In the genomic region with DNA sequence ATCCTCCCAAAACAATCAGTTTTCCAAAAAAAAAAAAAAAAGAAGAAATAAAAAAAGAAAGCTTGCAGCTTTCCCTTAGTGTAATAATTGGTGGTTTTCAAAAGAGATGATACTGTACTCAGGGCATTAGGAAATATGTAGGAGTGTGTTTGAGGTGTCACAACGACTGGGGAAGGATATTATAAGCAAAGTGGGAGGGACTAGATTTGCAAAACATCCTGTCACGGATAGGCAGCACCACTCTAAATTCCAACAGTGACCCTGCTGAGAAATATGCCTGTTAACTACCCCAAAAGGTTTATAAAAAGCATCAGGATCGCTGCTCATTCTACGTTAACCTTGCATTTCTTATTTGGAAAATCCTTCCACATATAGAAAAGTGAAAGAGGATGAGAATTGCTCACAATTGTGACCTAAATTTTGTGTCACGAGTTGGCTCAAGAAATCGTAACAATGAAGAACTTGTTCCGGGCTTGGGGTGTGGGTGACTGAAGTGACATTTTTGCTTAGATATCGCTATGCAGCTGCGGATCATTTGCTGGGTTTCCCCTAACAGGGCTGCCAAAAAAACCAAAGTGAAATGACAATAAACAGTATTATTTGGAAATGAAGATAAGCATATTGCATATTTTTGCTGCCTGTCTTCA, we compare ENCODE assay signal across 10 cellular contexts. TPM values are rescaled to one million over a fixed set of nuclear protein-coding genes. Genes with fewer than 3 reads are reported as not detected.
DNase-seq lines count a peak whose midpoint lies in the region; ATAC-seq, FAIRE-seq and TF ChIP-seq lines count a peak whose summit lies in the region.
"Had no signal": no experiment of that assay in that cellular context is flagged by ENCODE, and none has a peak within 500 bp of the region (broad histone marks: within the 10 kb centered on the region; RNA-seq: fewer than 3 reads in every experiment).

No MANE protein-coding gene starts in this region.

- peak overlapping the region; percentile 72 for H3K4me3 ChIP-seq in adipocyte (ENCODE audit: low read length)
- H3K4me3 ChIP-seq in thoracic aorta: peak overlapping the region; percentile 49

- DNase-seq in activated T-cell treated with anti-CD3 and anti-CD28 coated beads, Interleukin-2, amount 50 U/mL, for 4 hours: no peak
- DNase-seq in activated T-cell treated with anti-CD3 and anti-CD28 coated beads for 4 hours (no peak), adipocyte (ENCODE audit: low read depth) (no peak), inferior parietal cortex (ENCODE audit: extremely low spot score) (peak; percentile 61), thoracic aorta (ENCODE audit: low spot score) (no peak), NCI-H748 treated with DMSO at 0.1 percent for 48 hours (lab: John Stamatoyannopoulos, UW) (no peak), DMS 273 (lab: John Stamatoyannopoulos, UW; ENCODE audit: unreplicated experiment) (no peak), urothelium cell line (ENCODE audit: low spot score) (no peak)
- DNase-seq: left colon had no signal

- H3K27me3 ChIP-seq in adipocyte (replicated peaks; ENCODE audit: control insufficient read depth, insufficient read depth, low read length): no peaks in the 10 kb centered on the region
- H3K27me3 ChIP-seq in thoracic aorta (replicated peaks; ENCODE audit: insufficient read depth): no peaks in the 10 kb centered on the region

- H3K4me1 ChIP-seq in adipocyte (ENCODE audit: control insufficient read depth, insufficient read depth, low read length) (peaks cover 68% of the 10 kb centered on the region), thoracic aorta (ENCODE audit: control insufficient read depth in 1 of 2, low read depth in 2 of 2) (peaks cover 49 to 81% of the 10 kb centered on the region in 2 donors)

- no peaks in the 10 kb centered on the region for H3K9me3 Mint-ChIP-seq in activated T-cell treated with anti-CD3 and anti-CD28 coated beads, Interleukin-2, amount 50 U/mL, for 4 hours
- H3K9me3 Mint-ChIP-seq: activated naive CD4-positive, alpha-beta T cell treated with anti-CD3 and anti-CD28 coated beads, Interleukin-2, amount 50 U/mL, for 72 hours had no signal

- H3K9me3 ChIP-seq in adipocyte (ENCODE audit: control insufficient read depth, low read length) (no peaks in the 10 kb centered on the region), thoracic aorta (no peaks in the 10 kb centered on the region)

- ATAC-seq in activated T-cell treated with anti-CD3 and anti-CD28 coated beads, Interleukin-2, amount 50 U/mL, for 4 hours: peak in 1 of 2 donors; percentile 48
- no peak for ATAC-seq in thoracic aorta (ENCODE audit: insufficient number of reproducible peaks, low FRiP score, low read depth)
- ATAC-seq: left colon had no signal

- H3K27ac ChIP-seq in thoracic aorta: no peak overlapping the region

- no peak for TF ChIP-seq CTCF in thoracic aorta (IDR thresholded peaks at IDR 0.05)

- no peak for FAIRE-seq in urothelium cell line (lab: Jason Lieb, UNC)

- H3K4me1 Mint-ChIP-seq in activated T-cell treated with anti-CD3 and anti-CD28 coated beads, Interleukin-2, amount 50 U/mL, for 4 hours (ENCODE audit: low read depth): peaks cover 79% of the 10 kb centered on the region

- H3K4me3 Mint-ChIP-seq in activated T-cell treated with anti-CD3 and anti-CD28 coated beads, Interleukin-2, amount 50 U/mL, for 4 hours: peak overlapping the region; percentile 62

- H3K36me3 Mint-ChIP-seq in activated T-cell treated with anti-CD3 and anti-CD28 coated beads, Interleukin-2, amount 50 U/mL, for 4 hours (ENCODE audit: insufficient read depth): peaks cover 33% of the 10 kb centered on the region

- peak overlapping the region; percentile 47 for H3K9ac ChIP-seq in adipocyte (ENCODE audit: low read length)

- H3K36me3 ChIP-seq in adipocyte (ENCODE audit: control insufficient read depth, insufficient read depth, low read length, severe bottlenecking) (peaks cover 17% of the 10 kb centered on the region), thoracic aorta (no peaks in the 10 kb centered on the region)

- H3K27me3 Mint-ChIP-seq in activated T-cell treated with anti-CD3 and anti-CD28 coated beads, Interleukin-2, amount 50 U/mL, for 4 hours (ENCODE audit: low read depth): no peaks in the 10 kb centered on the region

RNA-seq across cellular contexts. Expression of gene N4BP1, which starts 51.6 kb away (rescaled TPM):
- total RNA-seq in activated T-cell treated with anti-CD3 and anti-CD28 coated beads, Interleukin-2, amount 50 U/mL, for 4 hours: 10 to 100 TPM; 22.7 to 30.9 (median 30.7) TPM
- total RNA-seq in thoracic aorta: 10 to 100 TPM; 37.1 to 63.5 TPM
